In the genomic region with DNA sequence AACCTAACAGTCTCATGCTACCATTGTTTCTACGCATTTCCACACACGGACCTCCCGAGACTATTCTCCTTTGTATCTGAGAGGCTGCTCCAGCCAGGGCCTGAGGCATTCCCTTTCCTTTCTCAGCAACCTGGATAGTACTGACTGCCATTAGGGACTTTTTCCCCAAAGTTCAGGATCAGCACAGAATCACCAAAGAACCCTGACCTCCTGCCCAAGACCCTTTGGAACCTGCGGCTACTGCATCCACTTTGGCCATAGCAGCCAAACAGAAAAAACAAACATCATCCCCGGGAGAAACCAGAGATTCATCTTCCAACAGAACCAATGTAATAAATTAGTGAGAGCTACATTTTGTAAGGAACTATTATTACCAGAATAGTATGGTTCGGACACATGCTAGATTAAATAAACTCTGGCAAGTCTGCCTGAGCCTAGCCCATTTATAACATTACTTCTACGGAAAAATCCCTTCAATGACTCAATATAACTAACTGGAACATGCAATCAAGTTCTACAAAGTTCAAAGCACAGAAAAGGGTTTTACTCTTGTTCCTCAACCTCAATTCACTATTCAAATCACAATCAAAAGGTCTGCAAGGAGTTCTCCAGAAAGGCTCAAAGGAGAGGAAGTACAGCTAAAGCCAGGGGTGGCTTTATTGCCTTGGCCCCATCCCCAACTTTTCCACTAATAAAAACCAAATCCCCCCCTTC, we compare ENCODE assay signal across 8 cellular contexts. TPM values are rescaled to one million over a fixed set of nuclear protein-coding genes. Genes with fewer than 3 reads are reported as not detected.
DNase-seq lines count a peak whose midpoint lies in the region; ATAC-seq lines count a peak whose summit lies in the region.

No MANE protein-coding gene starts in this region.

- no peaks in the 10 kb centered on the region for H3K36me3 ChIP-seq in thymus (ENCODE audit: control insufficient read depth, insufficient read depth)

- H3K4me3 ChIP-seq in thymus (ENCODE audit: low read length), result no peak overlapping the region

- H3K27ac ChIP-seq in thymus (ENCODE audit: low read depth), result peak overlapping the region; percentile 96

- no peaks in the 10 kb centered on the region for H3K9me3 ChIP-seq in thymus (ENCODE audit: control insufficient read depth)

- no peaks in the 10 kb centered on the region for H3K27me3 Mint-ChIP-seq in activated CD4-positive, alpha-beta T cell treated with anti-CD3 and anti-CD28 coated beads, Interleukin-2, amount 10 ng/mL, durations not matched to agents 24 days and 14 days
- no peaks in the 10 kb centered on the region for H3K27me3 Mint-ChIP-seq in activated naive CD8-positive, alpha-beta T cell
- H3K27me3 Mint-ChIP-seq in memory B cell, result no peaks in the 10 kb centered on the region

- 91% methylated on average over 7 of the region's 7 CpGs for WGBS in thymus

- intact Hi-C loops in activated CD4-positive, alpha-beta T cell treated with anti-CD3 and anti-CD28 coated beads, Interleukin-2, amount 10 ng/mL, durations not matched to agents 24 days and 14 days (cut with micrococcal nuclease), result loop anchor here (1.0 to 5.0 kb wide), 7 partner anchors 11 to 488 kb away; a partner anchor contains a TSS

- ATAC-seq in memory B cell (ENCODE audit: low read depth), result no peak

- no peaks in the 10 kb centered on the region for H3K27me3 ChIP-seq in thymus (ENCODE audit: control insufficient read depth, insufficient read depth)

- H3K27ac Mint-ChIP-seq in activated CD4-positive, alpha-beta T cell treated with anti-CD3 and anti-CD28 coated beads, Interleukin-2, amount 10 ng/mL, durations not matched to agents 24 days and 14 days, result peak overlapping the region; percentile 99
- H3K27ac Mint-ChIP-seq in activated naive CD8-positive, alpha-beta T cell, result peak overlapping the region; percentile 100
- peak overlapping the region; percentile 97 for H3K27ac Mint-ChIP-seq in memory B cell

- H3K4me1 ChIP-seq in thymus (ENCODE audit: control insufficient read depth, insufficient read depth, low read length), result peaks cover 26% of the 10 kb centered on the region

- no peaks in the 10 kb centered on the region for H3K9me3 Mint-ChIP-seq in activated CD4-positive, alpha-beta T cell treated with anti-CD3 and anti-CD28 coated beads, Interleukin-2, amount 10 ng/mL, durations not matched to agents 24 days and 14 days
- H3K9me3 Mint-ChIP-seq in activated naive CD8-positive, alpha-beta T cell (ENCODE audit: low read depth), result peaks cover 4% of the 10 kb centered on the region
- H3K9me3 Mint-ChIP-seq in memory B cell, result no peaks in the 10 kb centered on the region

- peaks cover 71% of the 10 kb centered on the region for H3K4me1 Mint-ChIP-seq in activated CD4-positive, alpha-beta T cell treated with anti-CD3 and anti-CD28 coated beads, Interleukin-2, amount 10 ng/mL, durations not matched to agents 24 days and 14 days
- peaks cover 91% of the 10 kb centered on the region for H3K4me1 Mint-ChIP-seq in activated naive CD8-positive, alpha-beta T cell (ENCODE audit: low read depth)
- peaks cover 47% of the 10 kb centered on the region for H3K4me1 Mint-ChIP-seq in memory B cell

- peaks cover 44% of the 10 kb centered on the region for H3K36me3 Mint-ChIP-seq in activated CD4-positive, alpha-beta T cell treated with anti-CD3 and anti-CD28 coated beads, Interleukin-2, amount 10 ng/mL, durations not matched to agents 24 days and 14 days (ENCODE audit: low read depth)
- peaks cover 15% of the 10 kb centered on the region for H3K36me3 Mint-ChIP-seq in activated naive CD8-positive, alpha-beta T cell
- H3K36me3 Mint-ChIP-seq in memory B cell, result peaks cover 3% of the 10 kb centered on the region

- H3K4me3 Mint-ChIP-seq in activated CD4-positive, alpha-beta T cell treated with anti-CD3 and anti-CD28 coated beads, Interleukin-2, amount 10 ng/mL, durations not matched to agents 24 days and 14 days, result peak overlapping the region; percentile 82
- H3K4me3 Mint-ChIP-seq in activated naive CD8-positive, alpha-beta T cell, result peak overlapping the region; percentile 91
- H3K4me3 Mint-ChIP-seq in memory B cell, result peak overlapping the region; percentile 82

- DNase-seq in activated CD4-positive, alpha-beta T cell treated with anti-CD3 and anti-CD28 coated beads, Interleukin-2, amount 10 ng/mL, durations not matched to agents 24 days and 14 days, result no peak
- DNase-seq in activated CD4-positive, alpha-beta T cell treated with anti-CD3 and anti-CD28 coated beads for 4 hours, result no peak
- DNase-seq in memory B cell (ENCODE audit: low spot score in 2 of 2) (no peak), SKM-1 (lab: John Stamatoyannopoulos, UW; ENCODE audit: unreplicated experiment) (no peak), cortex of kidney (lab: John Stamatoyannopoulos, UW) (no peak), NCI-H82 (lab: John Stamatoyannopoulos, UW) (no peak)

RNA-seq across cellular contexts. Expression of a gene that starts 51.8 kb away (rescaled TPM):
- 111 and 118 TPM in 2 replicates for total RNA-seq in activated CD4-positive, alpha-beta T cell treated with anti-CD3 and anti-CD28 coated beads, Interleukin-2, amount 10 ng/mL, durations not matched to agents 24 days and 14 days
- 11.1 TPM for polyA plus RNA-seq in thymus
